13 cellular contexts compared by ENCODE assay signal in the genomic region with DNA sequence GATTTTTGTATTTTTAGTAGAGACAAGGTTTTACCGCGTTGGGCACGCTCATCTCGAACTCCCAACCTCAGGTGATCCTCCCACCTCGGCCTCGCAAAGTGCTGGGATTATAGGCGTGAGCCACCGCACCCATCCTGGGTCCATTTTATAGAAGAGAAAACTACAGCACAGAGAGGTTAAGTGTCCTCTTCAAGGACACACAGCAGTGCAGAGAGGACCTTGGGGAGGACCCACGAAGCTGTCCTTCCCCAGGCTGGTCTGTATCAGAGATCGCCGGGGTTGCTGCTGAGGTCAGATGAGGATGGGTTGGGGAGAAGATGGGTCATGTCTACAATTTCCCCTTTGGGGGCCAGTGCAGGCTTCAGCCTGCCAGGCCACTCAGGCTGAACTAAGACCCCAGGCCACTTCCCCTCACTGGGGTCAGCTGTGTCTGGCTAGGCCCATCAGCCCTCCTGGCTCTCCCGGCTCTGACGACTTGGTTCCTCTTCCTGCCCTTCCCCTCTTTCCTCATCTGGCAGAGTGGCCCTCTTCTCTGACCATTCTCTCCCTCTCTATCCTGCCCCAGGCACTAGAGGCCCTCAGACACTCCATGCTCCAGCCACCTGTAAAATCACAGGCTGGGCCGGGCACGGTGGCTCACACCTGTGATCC. TPM values are rescaled to one million over a fixed set of nuclear protein-coding genes. Genes with fewer than 3 reads are reported as not detected.
DNase-seq lines count a peak whose midpoint lies in the region; ATAC-seq and TF ChIP-seq lines count a peak whose summit lies in the region.
"Had no signal": no experiment of that assay in that cellular context is flagged by ENCODE, and none has a peak within 500 bp of the region (broad histone marks: within the 10 kb centered on the region; RNA-seq: fewer than 3 reads in every experiment).

No MANE protein-coding gene starts in this region.

- no peak for TF ChIP-seq CTCF in IMR-90 (conservative IDR thresholded peaks at IDR 0.05; ENCODE audit: low read depth, low read length)
- no peak for TF ChIP-seq CTCF in lung (IDR thresholded peaks at IDR 0.05; ENCODE audit: control extremely low read depth, extremely low read depth)

- 98% methylated on average over 6 of the region's 15 CpGs; no CpG with 5 or more reads in 1 of the 2 experiments for WGBS in IMR-90 (ENCODE audit: extremely low coverage in 2 of 2, insufficient read length in 1 of 2), 2 experiments
- WGBS in lung, 2 donors, result 72 to 80% methylated on average over 15 of the region's 15 CpGs

- H3K27ac Mint-ChIP-seq in activated T-helper 17 cell treated with anti-CD3 and anti-CD28 coated beads, Interleukin-2, amount 50 U/mL, for 72 hours, result peak overlapping the region; percentile 36

- ATAC-seq in IMR-90 (ENCODE audit: low read depth), result no peak
- ATAC-seq in activated T-helper 17 cell treated with anti-CD3 and anti-CD28 coated beads, Interleukin-2, amount 50 U/mL, for 72 hours (replicated peaks), result no peak
- ATAC-seq in lung (ENCODE audit: insufficient read depth, low FRiP score), result peak; percentile 24
- no peak for ATAC-seq in GM18861 (IDR thresholded peaks at IDR 0.05; ENCODE audit: unreplicated experiment)
- ATAC-seq in GM21526 (IDR thresholded peaks at IDR 0.05; ENCODE audit: low FRiP score, unreplicated experiment), result no peak

- peak overlapping the region; percentile 32; the same call in 1 of the 2 replicates for H4K91ac ChIP-seq in IMR-90 (ENCODE audit: insufficient read depth, low read depth, low read length)

- H3K9me3 Mint-ChIP-seq in activated T-helper 17 cell treated with anti-CD3 and anti-CD28 coated beads, Interleukin-2, amount 50 U/mL, for 72 hours, result no peaks in the 10 kb centered on the region

- POLR2A ChIA-PET in IMR-90 (lab: Charles Lee; ENCODE audit: unreplicated experiment), result no interaction called here

- H3K4me1 ChIP-seq in IMR-90 (ENCODE audit: control insufficient read depth, insufficient read depth, low read length) (peaks cover 12% of the 10 kb centered on the region), lung (ENCODE audit: control insufficient read depth in 2 of 2, insufficient read depth in 2 of 2, low read length in 2 of 2) (peaks cover 0 to 4% of the 10 kb centered on the region in 2 donors)

- CTCF ChIA-PET in IMR-90 (lab: Yijun Ruan, JAX), result interaction anchor here (1.9 kb wide), 1 partner anchor 13 kb away, joined by 4 read pairs; no protein-coding TSS in a partner anchor

- no peak overlapping the region for H3K18ac ChIP-seq in IMR-90 (ENCODE audit: low read depth, low read length)

- no peak overlapping the region for H2AK9ac ChIP-seq in IMR-90 (replicated peaks; ENCODE audit: low read depth, low read length, poor library complexity)

- H3K4me3 ChIP-seq in IMR-90 (ENCODE audit: insufficient read depth, low read depth, low read length) (no peak overlapping the region), lung (no peak overlapping the region)
- H3K4me3 ChIP-seq: dorsolateral prefrontal cortex had no signal

- peaks cover 20% of the 10 kb centered on the region for H3K36me3 Mint-ChIP-seq in activated T-helper 17 cell treated with anti-CD3 and anti-CD28 coated beads, Interleukin-2, amount 50 U/mL, for 72 hours (ENCODE audit: low read depth)

- peaks cover 0 to 15% of the 10 kb centered on the region in 2 experiments; a peak in 2 of 4 replicates for H3K79me1 ChIP-seq in IMR-90 (ENCODE audit: low read depth in 1 of 2, low read length in 2 of 2)

- no peaks in the 10 kb centered on the region for H3K27me3 ChIP-seq in IMR-90 (ENCODE audit: control insufficient read depth, insufficient read depth, low read length)
- H3K27me3 ChIP-seq in lung (ENCODE audit: control insufficient read depth, insufficient read depth), result no peaks in the 10 kb centered on the region
- H3K27me3 ChIP-seq: dorsolateral prefrontal cortex had no signal

- TF ChIP-seq RAD21 in IMR-90 (IDR thresholded peaks at IDR 0.05; ENCODE audit: low read length), result no peak

- H3K9me3 ChIP-seq in IMR-90 (ENCODE audit: control insufficient read depth, insufficient read depth, low read length) (no peaks in the 10 kb centered on the region), lung (ENCODE audit: control insufficient read depth in 2 of 2, insufficient read depth in 1 of 2, low read length in 1 of 2) (peaks cover 0 to 3% of the 10 kb centered on the region in 2 donors)

- no peak overlapping the region for H3K23ac ChIP-seq in IMR-90 (ENCODE audit: low read depth, low read length)

- H2BK15ac ChIP-seq in IMR-90 (ENCODE audit: low read depth, low read length), result no peak overlapping the region; the same call in 2 of the 3 replicates

- H3K27ac ChIP-seq in IMR-90 (ENCODE audit: insufficient read depth, low read length) (no peak overlapping the region), lung (ENCODE audit: low read depth in 1 of 2, low read length in 1 of 2) (peak overlapping the region in 1 of 2 donors; percentile 39)
- H3K27ac ChIP-seq: C4-2B had no signal

- no TSS peak for BruUV-seq in IMR-90 (replicated peaks; lab: Mats Ljungman, UMichigan)

- peaks cover 29% of the 10 kb centered on the region for H3K4me1 Mint-ChIP-seq in activated T-helper 17 cell treated with anti-CD3 and anti-CD28 coated beads, Interleukin-2, amount 50 U/mL, for 72 hours

- no peak for TF ChIP-seq POLR2A in IMR-90 (IDR thresholded peaks at IDR 0.05; ENCODE audit: low read depth, low read length)

- peaks cover 24% of the 10 kb centered on the region for H3K9me1 ChIP-seq in IMR-90 (ENCODE audit: insufficient read depth, low read length)

- H2AK5ac ChIP-seq in IMR-90 (ENCODE audit: low read depth, low read length), result peak overlapping the region; percentile 75

- H4K5ac ChIP-seq in IMR-90 (ENCODE audit: low read depth, low read length), result no peak overlapping the region

- H3K56ac ChIP-seq in IMR-90 (ENCODE audit: extremely low read depth, insufficient read depth, low read length), result no peak overlapping the region

- H4K20me1 ChIP-seq in IMR-90 (ENCODE audit: insufficient read depth, low read length), result no peaks in the 10 kb centered on the region

- no peak overlapping the region for H2BK5ac ChIP-seq in IMR-90 (ENCODE audit: low read depth, low read length, poor library complexity, severe bottlenecking)

- no peak overlapping the region for H4K8ac ChIP-seq in IMR-90 (ENCODE audit: low read depth in 2 of 2, low read length in 2 of 2)

- no peak overlapping the region; the same call in 1 of the 2 replicates for H3K14ac ChIP-seq in IMR-90 (replicated peaks; ENCODE audit: low read depth, low read length)

- H3K36me3 ChIP-seq in IMR-90 (ENCODE audit: control insufficient read depth, insufficient read depth, low read length) (no peaks in the 10 kb centered on the region), lung (ENCODE audit: control insufficient read depth in 2 of 2, insufficient read depth in 2 of 2, low read length in 2 of 2) (no peaks in the 10 kb centered on the region)

- peak overlapping the region; percentile 63 for H2BK120ac ChIP-seq in IMR-90 (ENCODE audit: low read depth, low read length)

- peak overlapping the region; percentile 33; the same call in 1 of the 2 replicates for H2BK20ac ChIP-seq in IMR-90 (ENCODE audit: low read depth, low read length)

- no peak overlapping the region for H3K4me2 ChIP-seq in IMR-90 (ENCODE audit: low read depth, low read length)

- no peak overlapping the region for H3K9ac ChIP-seq in IMR-90 (ENCODE audit: low read depth, low read length)

- in situ Hi-C loops in IMR-90 (cut with MboI; ENCODE audit: low sequenced_read_pairs), result no loop called here

- H3K27me3 Mint-ChIP-seq in activated T-helper 17 cell treated with anti-CD3 and anti-CD28 coated beads, Interleukin-2, amount 50 U/mL, for 72 hours, result no peaks in the 10 kb centered on the region

- dilution Hi-C loops in IMR-90 (cut with HindIII; ENCODE audit: low sequenced_read_pairs, unreplicated experiment), result no loop called here

- no peak overlapping the region for H2AFZ ChIP-seq in IMR-90 (replicated peaks; ENCODE audit: low read length, poor library complexity)

- no peak overlapping the region for H3K4me3 Mint-ChIP-seq in activated T-helper 17 cell treated with anti-CD3 and anti-CD28 coated beads, Interleukin-2, amount 50 U/mL, for 72 hours

- intact Hi-C loops in IMR-90 (cut with micrococcal nuclease), result loop anchor here (5.0 kb wide), 1 partner anchor 95 kb away; no protein-coding TSS in a partner anchor

- DNase-seq in Ammon's horn (ENCODE audit: low spot score), result peak; percentile 69
- DNase-seq in IMR-90, result no peak
- peak; percentile 41 for DNase-seq in lung (ENCODE audit: low spot score)
- DNase-seq in OCI-M2 (lab: John Stamatoyannopoulos, UW; ENCODE audit: unreplicated experiment), result no peak
- DNase-seq in NCI-H2081 treated with DMSO at 0.1 percent for 48 hours (lab: John Stamatoyannopoulos, UW), result no peak
- DNase-seq: dorsolateral prefrontal cortex, kidney glomerular epithelial cell, NCI-H69 had no signal

- H3K4ac ChIP-seq in IMR-90 (ENCODE audit: low read depth, low read length), result peak overlapping the region; percentile 71

TF ChIP-seq in IMR-90, 13 proteins besides CTCF, POLR2A, EP300 and RAD21 (continues in another document):
- no peak for TF ChIP-seq FOS (IDR thresholded peaks at IDR 0.05; ENCODE audit: low read depth, low read length)

RNA-seq across cellular contexts. Expression of gene MYO1F, which starts 9.6 kb away (rescaled TPM):
- total RNA-seq in IMR-90 (2012; rRNA removed) (under 0.01 and 0.18 TPM in 2 replicates), lung (100 to 1,000 TPM in 1 of 2 donors, 10 to 100 TPM in 1; 23.4 to 100 TPM)
- polyA plus RNA-seq in IMR-90 (2012; rRNA removed) (0.14 TPM in 2 replicates), lung (100 to 1,000 TPM in 1 of 2 donors, 10 to 100 TPM in 1; 46.1 to 127 TPM)
- 0.19 and 0.21 TPM in 2 replicates for polyA plus RNA-seq in IMR-90 (2012; cell fraction: cytosol; rRNA removed)
- 0.32 and 0.54 TPM in 2 replicates for polyA plus RNA-seq in IMR-90 (2012; cell fraction: nucleus; rRNA removed; ENCODE audit: low replicate concordance)
- total RNA-seq in activated T-helper 17 cell treated with anti-CD3 and anti-CD28 coated beads, Interleukin-2, amount 50 U/mL, for 72 hours, result 100 to 1,000 TPM in 1 of 2 donors, 10 to 100 TPM in 1; 68.7 to 134 TPM

RNA-seq across cellular contexts. Expression of gene ADAMTS10, which starts 42.9 kb away (rescaled TPM):
- total RNA-seq in IMR-90 (2012; rRNA removed) (2.8 and 3.4 TPM in 2 replicates), lung (10 to 100 TPM; 13.1 to 44.1 TPM)
- polyA plus RNA-seq in IMR-90 (2012; rRNA removed) (11.5 and 15.1 TPM in 2 replicates), lung (10 to 100 TPM in 1 of 2 donors, 1 to 10 TPM in 1; 9.1 to 17.5 TPM)
- polyA plus RNA-seq in IMR-90 (2012; cell fraction: cytosol; rRNA removed), result 5.2 and 8.3 TPM in 2 replicates
- 168 and 325 TPM in 2 replicates for polyA plus RNA-seq in IMR-90 (2012; cell fraction: nucleus; rRNA removed; ENCODE audit: low replicate concordance)
- 1 to 10 TPM; 2.5 to 7.4 TPM for total RNA-seq in activated T-helper 17 cell treated with anti-CD3 and anti-CD28 coated beads, Interleukin-2, amount 50 U/mL, for 72 hours
- total RNA-seq: SK-MEL-5 had no signal

RNA-seq across cellular contexts. Expression of gene ZNF414, which starts 53.7 kb away (rescaled TPM):
- total RNA-seq in IMR-90 (2012; rRNA removed) (1.1 and 3.2 TPM in 2 replicates), lung (10 to 100 TPM; 17.7 to 35.7 TPM)
- polyA plus RNA-seq in IMR-90 (2012; rRNA removed) (14.2 and 20.8 TPM in 2 replicates), lung (10 to 100 TPM; 26.2 to 32.8 TPM)
- polyA plus RNA-seq in IMR-90 (2012; cell fraction: cytosol; rRNA removed), result 28.7 and 38.5 TPM in 2 replicates
- 35.8 and 108 TPM in 2 replicates for polyA plus RNA-seq in IMR-90 (2012; cell fraction: nucleus; rRNA removed; ENCODE audit: low replicate concordance)
- 10 to 100 TPM; 18.4 to 19.1 TPM for total RNA-seq in activated T-helper 17 cell treated with anti-CD3 and anti-CD28 coated beads, Interleukin-2, amount 50 U/mL, for 72 hours

Comparison
In these comparisons a context has a peak if more than half of its experiments do, and no peak if none do; other contexts are left out.
1. DNase-seq: peak in Ammon's horn (single experiment) and lung (single experiment); none in IMR-90 (single experiment), OCI-M2 (single experiment) and NCI-H2081 treated with DMSO at 0.1 percent for 48 hours (single experiment).
2. RNA of gene MYO1F, which starts 9.6 kb away (total RNA-seq): 68.7 to 134 TPM in activated T-helper 17 cell treated with anti-CD3 and anti-CD28 coated beads, Interleukin-2, amount 50 U/mL, for 72 hours and 23.4 to 100 TPM in lung; under 0.01 to 0.18 TPM in IMR-90; every median in the first group is over 10 times any median in the second.